In genomic region chrX:50471390-50471789, GRCh38 we compare ENCODE assay signal across 1 cellular context.
TF ChIP-seq lines count a peak whose summit lies in the region.

No MANE protein-coding gene starts in this region.

TF ChIP-seq in H1, 55 proteins besides CTCF, POLR2A, EP300 and RAD21:
- TF ChIP-seq SUZ12 (IDR thresholded peaks at IDR 0.05; ENCODE audit: low read length) (no peak), KDM4A (IDR thresholded peaks at IDR 0.05; ENCODE audit: low read depth, low read length, severe bottlenecking) (peak; percentile 26)
